In the genomic region with DNA sequence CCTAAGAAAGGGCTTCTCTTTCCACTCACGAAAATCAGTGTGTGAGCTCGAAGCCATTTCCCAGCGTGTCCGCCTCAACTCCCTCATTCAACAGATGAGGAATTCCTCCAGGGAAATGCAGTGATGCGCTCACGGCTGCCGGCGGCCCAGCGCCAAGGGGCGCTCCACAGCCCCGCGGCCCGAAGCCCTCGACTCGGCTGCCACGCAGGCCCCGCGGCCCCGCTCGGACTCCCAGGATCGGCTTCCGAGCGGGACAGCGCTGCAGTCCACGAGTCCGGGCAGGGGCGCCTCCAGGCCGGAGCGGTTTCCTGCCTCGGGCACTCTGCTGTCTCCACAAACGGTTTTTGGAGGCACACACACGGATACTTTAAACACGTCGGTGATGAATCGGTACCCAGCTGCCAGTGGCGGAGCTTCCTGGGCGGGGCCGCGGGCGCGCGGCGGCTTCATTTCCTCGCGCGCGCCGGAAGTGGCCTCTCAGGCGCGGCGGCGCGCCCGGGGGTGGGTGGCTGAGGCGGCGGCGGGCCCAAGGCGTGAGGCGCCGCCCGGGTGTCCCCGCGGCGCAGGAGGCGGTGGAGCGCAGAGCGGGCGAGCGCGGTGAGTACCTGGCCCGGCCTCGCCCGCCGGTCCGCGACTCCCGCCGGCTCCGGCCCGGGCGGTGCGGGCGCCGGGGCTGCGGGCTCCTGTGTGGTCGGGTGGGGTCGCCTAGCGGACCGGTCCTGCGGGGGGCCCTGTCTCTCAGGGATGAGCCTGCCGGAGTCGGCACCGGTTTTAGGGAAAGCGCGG, we compare ENCODE assay signal across 1 cellular context.
TF ChIP-seq lines count a peak whose summit lies in the region.

TSS of gene CSGALNACT2 (plus strand) at position 475 of the 786 bp plus-strand sequence. CDS start 16,705 bp downstream, outside the sequence.

TF ChIP-seq in WTC11, 78 proteins besides CTCF, POLR2A, EP300 and RAD21 (continued from another document):
- no peak for TF ChIP-seq PRDM15 (CRISPR knock-in tag; IDR thresholded peaks at IDR 0.05)
- TF ChIP-seq KAT7 (CRISPR knock-in tag; IDR thresholded peaks at IDR 0.05; ENCODE audit: borderline replicate concordance), result no peak
- TF ChIP-seq EMX1 (CRISPR knock-in tag; IDR thresholded peaks at IDR 0.05), result no peak
- TF ChIP-seq ZMAT4 (CRISPR knock-in tag; IDR thresholded peaks at IDR 0.05), result no peak
- TF ChIP-seq, protein P1, sequence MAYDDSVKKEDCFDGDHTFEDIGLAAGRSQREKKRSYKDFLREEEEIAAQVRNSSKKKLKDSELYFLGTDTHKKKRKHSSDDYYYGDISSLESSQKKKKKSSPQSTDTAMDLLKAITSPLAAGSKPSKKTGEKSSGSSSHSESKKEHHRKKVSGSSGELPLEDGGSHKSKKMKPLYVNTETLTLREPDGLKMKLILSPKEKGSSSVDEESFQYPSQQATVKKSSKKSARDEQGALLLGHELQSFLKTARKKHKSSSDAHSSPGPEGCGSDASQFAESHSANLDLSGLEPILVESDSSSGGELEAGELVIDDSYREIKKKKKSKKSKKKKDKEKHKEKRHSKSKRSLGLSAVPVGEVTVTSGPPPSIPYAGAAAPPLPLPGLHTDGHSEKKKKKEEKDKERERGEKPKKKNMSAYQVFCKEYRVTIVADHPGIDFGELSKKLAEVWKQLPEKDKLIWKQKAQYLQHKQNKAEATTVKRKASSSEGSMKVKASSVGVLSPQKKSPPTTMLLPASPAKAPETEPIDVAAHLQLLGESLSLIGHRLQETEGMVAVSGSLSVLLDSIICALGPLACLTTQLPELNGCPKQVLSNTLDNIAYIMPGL (CRISPR knock-in tag; IDR thresholded peaks at IDR 0.05), result 0 out of 2 replicates have a peak, but pooled peaks have one; percentile 37
- TF ChIP-seq ZNF263 (CRISPR knock-in tag; IDR thresholded peaks at IDR 0.05; ENCODE audit: low read depth), result no peak
- no peak for TF ChIP-seq CREB1 (CRISPR knock-in tag; IDR thresholded peaks at IDR 0.05)
- no peak for TF ChIP-seq NR1H2 (CRISPR knock-in tag; IDR thresholded peaks at IDR 0.05)
- TF ChIP-seq GABPB1 (CRISPR knock-in tag; IDR thresholded peaks at IDR 0.05), result no peak
- 0 out of 2 replicates have a peak, but pooled peaks have one; percentile 11 for TF ChIP-seq FOXK1 (CRISPR knock-in tag; IDR thresholded peaks at IDR 0.05)
- TF ChIP-seq, protein P2, sequence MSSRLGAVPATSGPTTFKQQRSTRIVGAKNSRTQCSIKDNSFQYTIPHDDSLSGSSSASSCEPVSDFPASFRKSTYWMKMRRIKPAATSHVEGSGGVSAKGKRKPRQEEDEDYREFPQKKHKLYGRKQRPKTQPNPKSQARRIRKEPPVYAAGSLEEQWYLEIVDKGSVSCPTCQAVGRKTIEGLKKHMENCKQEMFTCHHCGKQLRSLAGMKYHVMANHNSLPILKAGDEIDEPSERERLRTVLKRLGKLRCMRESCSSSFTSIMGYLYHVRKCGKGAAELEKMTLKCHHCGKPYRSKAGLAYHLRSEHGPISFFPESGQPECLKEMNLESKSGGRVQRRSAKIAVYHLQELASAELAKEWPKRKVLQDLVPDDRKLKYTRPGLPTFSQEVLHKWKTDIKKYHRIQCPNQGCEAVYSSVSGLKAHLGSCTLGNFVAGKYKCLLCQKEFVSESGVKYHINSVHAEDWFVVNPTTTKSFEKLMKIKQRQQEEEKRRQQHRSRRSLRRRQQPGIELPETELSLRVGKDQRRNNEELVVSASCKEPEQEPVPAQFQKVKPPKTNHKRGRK (CRISPR knock-in tag; IDR thresholded peaks at IDR 0.05; ENCODE audit: borderline replicate concordance), result no peak
